ENCODE assay signal across 21 cellular contexts in the genomic region with DNA sequence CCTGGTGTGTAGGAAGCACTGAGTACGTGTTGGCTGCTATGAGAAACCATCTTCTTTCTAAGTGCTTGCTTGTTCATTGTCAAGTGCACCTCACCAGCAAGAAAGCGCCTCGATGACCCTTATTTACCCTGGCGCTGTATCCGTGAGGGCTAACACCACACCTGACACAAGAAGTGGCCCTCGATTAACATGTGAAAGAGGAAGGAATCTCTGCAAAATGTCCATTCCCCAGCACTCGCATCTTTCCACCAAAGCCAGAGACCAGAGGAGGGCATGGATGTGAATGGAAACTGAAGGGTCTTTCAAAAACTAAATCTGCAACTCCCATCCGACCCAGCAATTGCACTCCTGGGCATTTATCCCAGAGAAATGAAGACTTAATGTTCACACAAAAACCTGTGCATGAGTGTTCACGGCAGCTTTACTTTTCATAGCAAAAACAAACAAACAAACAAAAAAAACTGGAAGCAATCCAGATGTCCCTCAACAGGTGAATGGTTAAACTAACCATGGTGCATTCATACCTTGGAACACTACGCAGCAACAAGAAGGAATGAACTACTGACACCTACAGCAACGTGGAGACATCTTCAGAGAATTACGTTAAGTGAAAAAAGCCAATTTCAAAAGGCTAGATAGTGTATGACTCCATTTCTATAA. TPM values are rescaled to one million over a fixed set of nuclear protein-coding genes. Genes with fewer than 3 reads are reported as not detected.
DNase-seq lines count a peak whose midpoint lies in the region; ATAC-seq, FAIRE-seq and TF ChIP-seq lines count a peak whose summit lies in the region.
"Had no signal": no experiment of that assay in that cellular context is flagged by ENCODE, and none has a peak within 500 bp of the region (broad histone marks: within the 10 kb centered on the region; RNA-seq: fewer than 3 reads in every experiment).

No MANE protein-coding gene starts in this region.

- H2BK15ac ChIP-seq in H1 (ENCODE audit: low read length) = no peak overlapping the region

- H3K9me3 ChIP-seq in A549 (no peaks in the 10 kb centered on the region), H1 (ENCODE audit: insufficient read depth in 2 of 2, low read depth in 1 of 2, low read length in 1 of 2) (no peaks in the 10 kb centered on the region), heart left ventricle (no peaks in the 10 kb centered on the region)
- H3K9me3 ChIP-seq: esophagus muscularis mucosa, left ventricle myocardium inferior, spleen had no signal

- H4K20me1 ChIP-seq in KMS-11 (ENCODE audit: insufficient read depth) = no peaks in the 10 kb centered on the region
- peaks cover 17 to 29% of the 10 kb centered on the region in 2 experiments for H4K20me1 ChIP-seq in H1 (replicated peaks in 1 of 2; ENCODE audit: control insufficient read depth in 1 of 2, insufficient read depth in 2 of 2, low read length in 2 of 2)

- TF ChIP-seq CTCF in A549 (IDR thresholded peaks at IDR 0.05) (no peak), KMS-11 (conservative IDR thresholded peaks at IDR 0.05; ENCODE audit: low read depth, low read length) (no peak), H1 (IDR thresholded peaks at IDR 0.05; ENCODE audit: control extremely low read depth in 1 of 3, insufficient read depth in 1 of 3, low read depth in 1 of 3, low read length in 3 of 3) (no peak), heart left ventricle (IDR thresholded peaks at IDR 0.05) (no peak)

- intact Hi-C loops in left cardiac atrium (cut with DNase I) (no loop called here), heart left ventricle (cut with DNase I) (no loop called here)

- no peak overlapping the region for H3K56ac ChIP-seq in H1 (replicated peaks; ENCODE audit: insufficient read length, low read depth, low read length)

- ATAC-seq in A549 (no peak), left cardiac atrium (no peak), HG02678 (IDR thresholded peaks at IDR 0.05; ENCODE audit: unreplicated experiment) (no peak), heart left ventricle (no peak)
- ATAC-seq: CD8-positive, alpha-beta T cell had no signal

- POLR2A ChIA-PET in A549 (lab: Yijun Ruan, JAX) (no interaction called here), H1 (lab: Charles Lee; ENCODE audit: partially characterized antibody) (interaction anchor here (1.7 kb wide), 1 partner anchor 12 kb away, joined by 4 read pairs; no protein-coding TSS in a partner anchor)

- H3K23ac ChIP-seq in H1 (ENCODE audit: insufficient read length) = no peak overlapping the region

- H3K79me1 ChIP-seq in H1 (ENCODE audit: low read depth, low read length) = peaks cover 42% of the 10 kb centered on the region

- H2AK5ac ChIP-seq in H1 (ENCODE audit: low read depth, low read length) = no peak overlapping the region

- H4K5ac ChIP-seq in H1 (ENCODE audit: insufficient read length, low read depth, low read length) = no peak overlapping the region

- H3K18ac ChIP-seq in H1 (ENCODE audit: extremely low read depth, low read length) = no peak overlapping the region

- H3K4me1 ChIP-seq in A549 (peaks cover 98% of the 10 kb centered on the region), KMS-11 (ENCODE audit: low read depth, poor library complexity, severe bottlenecking) (peaks cover 58% of the 10 kb centered on the region), H1 (replicated peaks in 1 of 4; ENCODE audit: control insufficient read depth in 3 of 4, insufficient read depth in 4 of 4, low read length in 3 of 4) (peaks cover 11 to 35% (median 15%) of the 10 kb centered on the region in 4 experiments), heart left ventricle (peaks cover 0 to 80% (median 29%) of the 10 kb centered on the region in 12 donors)

- CTCF ChIA-PET in A549 (lab: Yijun Ruan, JAX) = interaction anchor here (1.1 to 2.2 kb wide), 3 partner anchors 12 to 532 kb away, joined by 3 to 8 read pairs (median 5); no protein-coding TSS in a partner anchor
- CTCF ChIA-PET in H1 (lab: Charles Lee; ENCODE audit: partially characterized antibody) = interaction anchor here (0.7 kb wide), 1 partner anchor 420 kb away, joined by 3 read pairs; no protein-coding TSS in a partner anchor

- no peak for DNase-seq in A549 (ENCODE audit: low read depth in 1 of 2, low spot score in 1 of 2)
- peak; percentile 31 for DNase-seq in NCI-H2196 treated with DMSO at 0.1 percent for 48 hours (lab: John Stamatoyannopoulos, UW; ENCODE audit: unreplicated experiment)
- DNase-seq in H1 (ENCODE audit: low read depth in 1 of 2, low spot score in 2 of 2) = no peak
- DNase-seq in left cardiac atrium = no peak
- DNase-seq in T-helper 1 cell = no peak
- DNase-seq in heart left ventricle = no peak
- DNase-seq: ACHN; activated CD4-positive, alpha-beta T cell treated with anti-CD3 and anti-CD28 coated beads, Interleukin-2, amount 50 U/mL, for 1 hour; activated CD8-positive, alpha-beta memory T cell treated with anti-CD3 and anti-CD28 coated beads, Interleukin-2, amount 50 U/mL, for 48 hours; activated gamma-delta T cell treated with Interleukin-2 at 50 U/mL for 16 hours; amniotic stem cell; CD8-positive, alpha-beta T cell; central memory CD4-positive, alpha-beta T cell; left ventricle myocardium inferior; NCI-H1436; spleen; stimulated activated CD4-positive, alpha-beta T cell treated with anti-CD3 and anti-CD28 coated beads, Interleukin-4, amount 100 ng/mL, for 4 hours had no signal

- H3K27me3 ChIP-seq in KMS-11 (ENCODE audit: insufficient read depth, low read depth) (no peaks in the 10 kb centered on the region), H1 (replicated peaks in 1 of 4; ENCODE audit: control insufficient read depth in 3 of 4, extremely low read depth in 1 of 4, insufficient read depth in 3 of 4, low read length in 3 of 4) (no peaks in the 10 kb centered on the region), heart left ventricle (no peaks in the 10 kb centered on the region)
- H3K27me3 ChIP-seq: esophagus muscularis mucosa had no signal

- no peak overlapping the region for H2BK12ac ChIP-seq in H1 (ENCODE audit: low read depth, low read length)

- H3K27ac ChIP-seq in A549 (no peak overlapping the region), KMS-11 (peak overlapping the region; percentile 81), H1 (ENCODE audit: low read depth, low read length) (no peak overlapping the region), heart left ventricle (no peak overlapping the region)
- H3K27ac ChIP-seq: esophagus muscularis mucosa, left ventricle myocardium inferior, spleen had no signal

- H2BK20ac ChIP-seq in H1 (ENCODE audit: low read length) = no peak overlapping the region

- no peak for TF ChIP-seq EP300 in A549 (IDR thresholded peaks at IDR 0.05)
- no peak for TF ChIP-seq EP300 in H1 (IDR thresholded peaks at IDR 0.05; ENCODE audit: borderline replicate concordance in 1 of 2, low read depth in 2 of 2, low read length in 2 of 2)

- TF ChIP-seq POLR2A in A549 (IDR thresholded peaks at IDR 0.05; ENCODE audit: low read length) (no peak), H1 (IDR thresholded peaks at IDR 0.05; ENCODE audit: control extremely low read depth in 1 of 2, low read depth in 2 of 2, low read length in 2 of 2) (no peak), heart left ventricle (IDR thresholded peaks at IDR 0.05) (no peak)

- H3K4ac ChIP-seq in H1 (replicated peaks; ENCODE audit: insufficient read length, low read depth, low read length) = no peak overlapping the region

- no peak overlapping the region for H4K8ac ChIP-seq in H1 (ENCODE audit: extremely low read depth, insufficient read depth, low read length)

- H3K36me3 ChIP-seq in KMS-11 (ENCODE audit: insufficient read depth) = no peaks in the 10 kb centered on the region
- H3K36me3 ChIP-seq in H1 (ENCODE audit: control insufficient read depth in 2 of 4, insufficient read depth in 4 of 4, low read length in 3 of 4) = no peaks in the 10 kb centered on the region
- no peaks in the 10 kb centered on the region for H3K36me3 ChIP-seq in heart left ventricle
- H3K36me3 ChIP-seq: esophagus muscularis mucosa, left ventricle myocardium inferior, spleen had no signal

- H2AFZ ChIP-seq in KMS-11 (ENCODE audit: low read depth) (no peak overlapping the region), H1 (ENCODE audit: low read length) (no peak overlapping the region)

- H2BK120ac ChIP-seq in H1 (replicated peaks; ENCODE audit: low read depth, low read length) = no peak overlapping the region

- no peak overlapping the region for H3K14ac ChIP-seq in H1 (ENCODE audit: insufficient read length)

- H3K4me2 ChIP-seq in A549 (0 out of 3 replicates have a peak overlapping the region, but pooled peaks have one; percentile 11), KMS-11 (peak overlapping the region; percentile 96), H1 (ENCODE audit: insufficient read depth in 1 of 2, low read depth in 2 of 2, low read length in 2 of 2) (peak overlapping the region in 1 of 2 experiments; percentile 7; a peak in 1 of 4 replicates)

- no peaks in the 10 kb centered on the region for H3K23me2 ChIP-seq in H1 (ENCODE audit: low read depth, low read length)

- peak; percentile 7 for FAIRE-seq in A549 (lab: Jason Lieb, UNC)
- no peak for FAIRE-seq in H1 (lab: Jason Lieb, UNC)

- H4K91ac ChIP-seq in H1 (replicated peaks; ENCODE audit: insufficient read length, low read length) = no peak overlapping the region

- 0 out of 2 replicates have a peak overlapping the region, but pooled peaks have one; percentile 2 for H2BK5ac ChIP-seq in H1 (ENCODE audit: low read depth, low read length)

- no peak overlapping the region for H3K4me3 ChIP-seq in A549
- no peak overlapping the region for H3K4me3 ChIP-seq in KMS-11 (IDR thresholded peaks at IDR 0.05; ENCODE audit: insufficient read depth, low read depth, low read length)
- H3K4me3 ChIP-seq in H1 (ENCODE audit: extremely low read depth in 1 of 4, insufficient read depth in 2 of 4, low read depth in 3 of 4, low read length in 4 of 4) = no peak overlapping the region
- H3K4me3 ChIP-seq in heart left ventricle = no peak overlapping the region
- H3K4me3 ChIP-seq: esophagus muscularis mucosa, left ventricle myocardium inferior, spleen had no signal

- H3K79me2 ChIP-seq in KMS-11 (ENCODE audit: insufficient read depth, low read depth) (no peaks in the 10 kb centered on the region; the same call in 1 of the 2 replicates), H1 (ENCODE audit: control insufficient read depth in 1 of 2, insufficient read depth in 2 of 2, low read length in 2 of 2) (peaks cover 4 to 82% of the 10 kb centered on the region in 2 experiments; a peak in 3 of 4 replicates)

- WGBS in A549 (ENCODE audit: missing lambda C conversion rate) = 75% methylated on average over 12 of the region's 12 CpGs
- WGBS in H1 (ENCODE audit: extremely low coverage in 1 of 2, insufficient coverage in 1 of 2, insufficient read length in 1 of 2, insufficient replicate concordance in 2 of 2, low coverage in 1 of 2, low lambda C conversion rate in 2 of 2, missing lambda C conversion rate in 1 of 2), 2 experiments = 66% methylated on average over 12 of the region's 12 CpGs; no CpG with 5 or more reads in 1 of the 2 experiments
- 86 to 92% (median 90%) methylated on average over 12 of the region's 12 CpGs for WGBS in heart left ventricle, 4 donors

- H3K9ac ChIP-seq in KMS-11 (no peak overlapping the region), H1 (replicated peaks in 1 of 4; ENCODE audit: extremely low read depth in 1 of 4, low read depth in 3 of 4, low read length in 3 of 4) (no peak overlapping the region; a peak in 1 of 7 replicates)

- TF ChIP-seq RAD21 in A549 (conservative IDR thresholded peaks at IDR 0.05 in 1 of 2, IDR thresholded peaks at IDR 0.05 in 1 of 2) = no peak
- no peak for TF ChIP-seq RAD21 in H1 (IDR thresholded peaks at IDR 0.05 in 1 of 2, conservative IDR thresholded peaks at IDR 0.05 in 1 of 2; ENCODE audit: low read depth in 2 of 2, low read length in 2 of 2)

RNA-seq across cellular contexts. Expression of a gene that starts 32.4 kb away (rescaled TPM):
- polyA plus RNA-seq in A549 (2011; rRNA removed) (131 and 150 TPM in 2 replicates), A549 (2017; fragmentation: RNase III; extraction: RNeasy Plus Mini Kit Qiagen cat#74134 plus additional on column Dnase treatment) (114 to 152 TPM (median 147 TPM) in 3 replicates), H1 (2011; rRNA removed) (12.7 and 18.1 TPM in 2 replicates), heart left ventricle (100 to 1,000 TPM in 1 of 2 donors, 10 to 100 TPM in 1; 12.6 to 115 TPM)
- 145 and 229 TPM in 2 replicates for polyA plus RNA-seq in A549 (2012; cell fraction: cytosol; rRNA removed)
- 263 and 339 TPM in 2 replicates for polyA plus RNA-seq in A549 (2012; cell fraction: nucleus; rRNA removed)
- polyA minus RNA-seq in A549 (2011; rRNA and poly(A)+ RNA removed) = 151 and 188 TPM in 2 replicates
- total RNA-seq in H1 (2021; fragmentation: NEBNext Ultra II Directional; extraction: Animal tissue kit (Norgen Biotek cat#: 25700)) = 20.0 and 20.5 TPM in 2 replicates
- 10.3 TPM for polyA plus RNA-seq in H1 (2011; cell fraction: cytosol; rRNA removed)
- polyA plus RNA-seq in H1 (2011; cell fraction: nucleus; rRNA removed) = 21.0 TPM
- 3.8 to 11.4 TPM (median 10.2 TPM) in 4 replicates for polyA plus RNA-seq in H1 (2012, experiment 1 of 2)
- polyA plus RNA-seq in H1 (2012, experiment 2 of 2) = 7.9 TPM
- polyA plus RNA-seq in H1 (2013, experiment 1 of 2) = 17.9 TPM
- polyA plus RNA-seq in H1 (2013, experiment 2 of 2) = 19.1 TPM
- 5.6 and 6.0 TPM in 2 replicates for polyA minus RNA-seq in H1 (2011; rRNA and poly(A)+ RNA removed)
- polyA minus RNA-seq in H1 (2011; cell fraction: cytosol; rRNA and poly(A)+ RNA removed) = 15.3 TPM
- 12.0 TPM for polyA minus RNA-seq in H1 (2011; cell fraction: nucleus; rRNA and poly(A)+ RNA removed)
- total RNA-seq in left cardiac atrium (10 to 100 TPM; 28.3 to 60.3 TPM), heart left ventricle (10 to 100 TPM; 25.1 to 91.4 (median 30.0) TPM)

RNA-seq across cellular contexts. Expression of a gene that starts 57.2 kb away (rescaled TPM):
- polyA plus RNA-seq in A549 (2011; rRNA removed) (not detected in 2 replicates), A549 (2017; fragmentation: RNase III; extraction: RNeasy Plus Mini Kit Qiagen cat#74134 plus additional on column Dnase treatment) (0.05 to 0.07 TPM (median 0.05 TPM) in 3 replicates), H1 (2011; rRNA removed) (not detected in 2 replicates), heart left ventricle (under 1 TPM in 1 of 2 donors, not detected in 1; 0.15 TPM)
- not detected in 2 replicates for polyA plus RNA-seq in A549 (2012; cell fraction: cytosol; rRNA removed)
- 0.02 and 0.05 TPM in 2 replicates for polyA plus RNA-seq in A549 (2012; cell fraction: nucleus; rRNA removed)
- polyA minus RNA-seq in A549 (2011; rRNA and poly(A)+ RNA removed) = not detected in 2 replicates
- total RNA-seq in H1 (2021; fragmentation: NEBNext Ultra II Directional; extraction: Animal tissue kit (Norgen Biotek cat#: 25700)) = not detected in 2 replicates
- polyA plus RNA-seq in H1 (2011; cell fraction: cytosol; rRNA removed) = not detected
- polyA plus RNA-seq in H1 (2011; cell fraction: nucleus; rRNA removed) = not detected
- not detected in 4 replicates for polyA plus RNA-seq in H1 (2012, experiment 1 of 2)
- polyA plus RNA-seq in H1 (2012, experiment 2 of 2) = not detected
- polyA plus RNA-seq in H1 (2013, experiment 1 of 2) = not detected
- polyA plus RNA-seq in H1 (2013, experiment 2 of 2) = not detected
- polyA minus RNA-seq in H1 (2011; rRNA and poly(A)+ RNA removed) = not detected in 2 replicates
- polyA minus RNA-seq in H1 (2011; cell fraction: cytosol; rRNA and poly(A)+ RNA removed) = not detected
- polyA minus RNA-seq in H1 (2011; cell fraction: nucleus; rRNA and poly(A)+ RNA removed) = not detected
- total RNA-seq in left cardiac atrium (under 1 TPM in 1 of 2 donors, not detected in 1; 0.47 TPM), heart left ventricle (1 to 10 TPM in 2 of 9 donors, under 1 TPM in 2, not detected in 5; 0.21 to 1.7 (median 0.90) TPM)
- total RNA-seq: HT1080, left ventricle myocardium inferior had no signal
